ENCODE assay signal across 9 cellular contexts in the genomic region with DNA sequence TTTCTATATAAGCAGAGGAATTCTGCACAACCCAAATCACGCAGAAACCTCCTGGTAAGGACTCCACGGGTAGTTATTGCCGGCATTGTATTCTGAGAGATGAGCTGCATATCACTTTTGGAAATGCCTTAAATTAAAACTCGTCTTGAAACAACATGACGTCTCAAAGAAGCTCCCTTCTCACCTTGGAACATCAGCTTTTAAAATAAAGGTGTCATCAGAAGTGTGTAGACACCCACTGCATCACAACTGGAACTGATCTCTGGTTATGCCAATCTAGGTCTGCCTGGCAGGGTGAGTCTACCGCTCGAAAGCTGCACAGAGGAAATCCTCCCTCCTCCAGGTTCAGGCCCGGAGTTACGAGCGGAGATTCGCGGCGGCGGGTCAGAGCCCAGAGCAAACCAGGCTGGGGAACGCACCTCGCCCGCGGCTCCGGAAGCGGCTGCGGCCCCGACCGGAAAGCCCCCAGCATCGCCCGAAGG. TPM values are rescaled to one million over a fixed set of nuclear protein-coding genes. Genes with fewer than 3 reads are reported as not detected.
DNase-seq lines count a peak whose midpoint lies in the region; ATAC-seq, FAIRE-seq and TF ChIP-seq lines count a peak whose summit lies in the region.
"Had no signal": no experiment of that assay in that cellular context is flagged by ENCODE, and none has a peak within 500 bp of the region (broad histone marks: within the 10 kb centered on the region; RNA-seq: fewer than 3 reads in every experiment).

No MANE protein-coding gene starts in this region.

- under 1% methylated on average over 25 of the region's 25 CpGs for WGBS in GM12878 (ENCODE audit: insufficient coverage, insufficient replicate concordance, low lambda C conversion rate, missing lambda C conversion rate)
- under 1% methylated on average over 25 of the region's 25 CpGs for WGBS in thymus

- no peaks in the 10 kb centered on the region for H3K27me3 ChIP-seq in GM12878 (replicated peaks in 1 of 2; ENCODE audit: control insufficient read depth in 2 of 2, insufficient read depth in 2 of 2, low read length in 1 of 2)
- H3K27me3 ChIP-seq in left lung: peaks cover 0 to 4% of the 10 kb centered on the region in 2 donors
- no peaks in the 10 kb centered on the region for H3K27me3 ChIP-seq in thymus (ENCODE audit: control insufficient read depth, insufficient read depth)

- in situ Hi-C loops in GM12878 (cut with MboI): loop anchor here (10.0 to 25.0 kb wide), 2 partner anchors 518 to 1320 kb away; no protein-coding TSS in a partner anchor

- ATAC-seq in activated CD4-positive, CD25-positive, alpha-beta regulatory T cell treated with anti-CD3 and anti-CD28 coated beads, Interleukin-2, amount 50 U/mL, for 24 hours: peak; percentile 33 to 39
- ATAC-seq in HG03521 (IDR thresholded peaks at IDR 0.05; ENCODE audit: unreplicated experiment) (peak; percentile 8), GM12878 (peak; percentile 49), left lung (peak; percentile 26)

- BruUV-seq in GM12878 (replicated peaks; lab: Mats Ljungman, UMichigan): TSS peak; percentile 63

- no peak for DNase-seq in activated CD4-positive, CD25-positive, alpha-beta regulatory T cell (lab: John Stamatoyannopoulos, UW)
- DNase-seq in GM12878 (ENCODE audit: low read depth, low spot score) (peak; percentile 55), left lung (no peak), islet precursor cell (no peak), foreskin melanocyte (no peak)

- H3K79me2 ChIP-seq in GM12878 (ENCODE audit: control insufficient read depth, insufficient read depth, low read length): peaks cover 86% of the 10 kb centered on the region

- intact Hi-C loops in GM12878 (cut with micrococcal nuclease; ENCODE audit: unreplicated experiment): loop anchor here (2.0 to 10.0 kb wide), 6 partner anchors 174 to 1318 kb away; no protein-coding TSS in a partner anchor
- intact Hi-C loops in left lung (cut with DNase I): no loop called here

- H3K9ac ChIP-seq in GM12878 (ENCODE audit: control insufficient read depth, insufficient read depth, low read length): peak overlapping the region; percentile 85

- H3K9me3 ChIP-seq in GM12878 (replicated peaks; ENCODE audit: control insufficient read depth, insufficient read depth, low read length) (no peaks in the 10 kb centered on the region), left lung (no peaks in the 10 kb centered on the region), thymus (ENCODE audit: control insufficient read depth) (no peaks in the 10 kb centered on the region)

- no peaks in the 10 kb centered on the region for H4K20me1 ChIP-seq in GM12878 (ENCODE audit: control insufficient read depth, insufficient read depth)

- H3K27ac ChIP-seq in GM12878 (ENCODE audit: control insufficient read depth, insufficient read depth) (peak overlapping the region; percentile 90), left lung (peak overlapping the region; percentile 96), thymus (ENCODE audit: low read depth) (peak overlapping the region; percentile 98)

- no peak for TF ChIP-seq POLR2A in GM12878 (IDR thresholded peaks at IDR 0.05; ENCODE audit: low read depth, low read length)

- RAD21 ChIA-PET in GM12878 (lab: Charles Lee; ENCODE audit: unreplicated experiment): interaction anchor here (0.9 to 6.3 kb wide), 8 partner anchors 10 to 512 kb away, joined by 3 to 48 read pairs (median 4); no protein-coding TSS in a partner anchor

- SMC1A ChIA-PET in GM12878 (lab: Charles Lee; ENCODE audit: uncharacterized antibody, unreplicated experiment): interaction anchor here (0.6 to 4.2 kb wide), 11 partner anchors 10 to 510 kb away, joined by 3 to 30 read pairs (median 3); no protein-coding TSS in a partner anchor

- peak overlapping the region; percentile 78 for H3K4me2 ChIP-seq in GM12878 (ENCODE audit: control insufficient read depth, insufficient read depth)

- H3K4me3 ChIP-seq in GM12878 (peak overlapping the region; percentile 86), left lung (peak overlapping the region; percentile 82 to 89), thymus (ENCODE audit: low read length) (peak overlapping the region; percentile 85)

- peaks cover under 1% of the 10 kb centered on the region; the same call in 1 of the 2 replicates for H3K4me1 ChIP-seq in GM12878 (ENCODE audit: control insufficient read depth, insufficient read depth, low read length)
- H3K4me1 ChIP-seq in left lung: peaks cover 15 to 61% of the 10 kb centered on the region in 2 donors
- peaks cover 6% of the 10 kb centered on the region for H3K4me1 ChIP-seq in thymus (ENCODE audit: control insufficient read depth, insufficient read depth, low read length)

- CTCF ChIA-PET in GM12878 (lab: Yijun Ruan, JAX): interaction anchor here (0.5 to 4.6 kb wide), 7 partner anchors 10 to 501 kb away, joined by 3 to 28 read pairs (median 4); no protein-coding TSS in a partner anchor

- H3K36me3 ChIP-seq in GM12878 (ENCODE audit: control insufficient read depth in 2 of 2, insufficient read depth in 2 of 2, low read length in 1 of 2) (no peaks in the 10 kb centered on the region), left lung (no peaks in the 10 kb centered on the region), thymus (ENCODE audit: control insufficient read depth, insufficient read depth) (no peaks in the 10 kb centered on the region)

- TF ChIP-seq RAD21 in GM12878 (IDR thresholded peaks at IDR 0.05; ENCODE audit: insufficient read depth, low read depth, low read length): no peak

- TF ChIP-seq CTCF in GM12878 (IDR thresholded peaks at IDR 0.05 in 2 of 3, conservative IDR thresholded peaks at IDR 0.05 in 1 of 3; ENCODE audit: control insufficient read depth in 2 of 3, extremely low read depth in 1 of 3, insufficient read depth in 1 of 3, low read depth in 3 of 3, low read length in 3 of 3): no peak
- TF ChIP-seq CTCF in left lung (IDR thresholded peaks at IDR 0.05): no peak

- H2AFZ ChIP-seq in GM12878 (ENCODE audit: control insufficient read depth, low read depth, low read length): peak overlapping the region; percentile 71

- FAIRE-seq in GM12878 (lab: Jason Lieb, UNC): no peak
- FAIRE-seq: islet of Langerhans had no signal

- POLR2A ChIA-PET in GM12878 (lab: Charles Lee): interaction anchor here (1.0 to 2.0 kb wide), 4 partner anchors 11 to 497 kb away, joined by 3 to 12 read pairs (median 4); no protein-coding TSS in a partner anchor

- peak in 1 of 2 experiments; percentile 47; a peak in 1 of 4 replicates for TF ChIP-seq EP300 in GM12878 (IDR thresholded peaks at IDR 0.05; ENCODE audit: borderline replicate concordance in 1 of 2, control insufficient read depth in 1 of 2, low read depth in 2 of 2, low read length in 2 of 2)

TF ChIP-seq in GM12878, 131 proteins besides CTCF, POLR2A, EP300 and RAD21 (continues in another document):
- TF ChIP-seq ZNF24 (IDR thresholded peaks at IDR 0.05) (no peak), IKZF2 (IDR thresholded peaks at IDR 0.05) (peak; percentile 81 to 90; a peak in 3 of 4 replicates), FOXM1 (IDR thresholded peaks at IDR 0.05; ENCODE audit: low read depth, low read length) (no peak), RAD51 (IDR thresholded peaks at IDR 0.05) (no peak), BHLHE40 (IDR thresholded peaks at IDR 0.05; ENCODE audit: borderline replicate concordance in 1 of 2, low read depth in 2 of 2, low read length in 1 of 2) (no peak), CREM (IDR thresholded peaks at IDR 0.05; ENCODE audit: low read depth) (no peak), CBFB (IDR thresholded peaks at IDR 0.05; ENCODE audit: low read depth) (no peak), MTA2 (IDR thresholded peaks at IDR 0.05; ENCODE audit: low read depth) (no peak), TCF12 (IDR thresholded peaks at IDR 0.05; ENCODE audit: low read depth, low read length) (no peak), POLR2AphosphoS2 (IDR thresholded peaks at IDR 0.05; ENCODE audit: low read depth, low read length) (no peak; the same call in 1 of the 2 replicates), ZNF384 (IDR thresholded peaks at IDR 0.05; ENCODE audit: borderline replicate concordance, low read depth, low read length) (no peak), SMAD5 (IDR thresholded peaks at IDR 0.05; ENCODE audit: low read depth) (no peak), ESRRA (IDR thresholded peaks at IDR 0.05; ENCODE audit: low read length) (no peak), CBX5 (IDR thresholded peaks at IDR 0.05; ENCODE audit: low read depth) (no peak), PML (IDR thresholded peaks at IDR 0.05; ENCODE audit: low read length) (peak; percentile 79; the same call in 1 of the 2 replicates), DPF2 (IDR thresholded peaks at IDR 0.05) (peak; percentile 71), YY1 (IDR thresholded peaks at IDR 0.05; ENCODE audit: low read depth, low read length) (no peak; the same call in 1 of the 2 replicates), GABPA (IDR thresholded peaks at IDR 0.05; ENCODE audit: low read depth) (0 out of 2 replicates have a peak, but pooled peaks have one; percentile 31), FOS (IDR thresholded peaks at IDR 0.05; ENCODE audit: borderline replicate concordance, extremely low read depth, insufficient read length) (no peak), SREBF2 (IDR thresholded peaks at IDR 0.05; ENCODE audit: low read length) (no peak)

RNA-seq across cellular contexts. Expression of gene SLC12A2, which starts 1.0 kb away (rescaled TPM):
- total RNA-seq in GM12878 (2013; cell fraction: nucleolus; rRNA removed): 83.4 and 101 TPM in 2 replicates
- 19.4 and 22.9 TPM in 2 replicates for total RNA-seq in GM12878 (2014; rRNA removed)
- total RNA-seq in GM12878 (2014; rRNA removed; fragmentation: Illumina TruSeq; extraction: Trizol): 19.8 and 20.7 TPM in 2 replicates
- total RNA-seq in GM12878 (2021): 20.5 and 21.8 TPM in 2 replicates
- 3.4 TPM for polyA plus RNA-seq in GM12878 (2011; ENCODE audit: low read depth)
- 20.3 and 29.9 TPM in 2 replicates for polyA plus RNA-seq in GM12878 (2011; rRNA removed)
- polyA plus RNA-seq in GM12878 (2011; cell fraction: cytosol; rRNA removed): 7.7 and 8.4 TPM in 2 replicates
- 16.9 and 21.5 TPM in 2 replicates for polyA plus RNA-seq in GM12878 (2011; cell fraction: nucleus; rRNA removed)
- polyA plus RNA-seq in GM12878 (2012): 5.8 and 6.7 TPM in 2 replicates
- polyA plus RNA-seq in GM12878 (2014; fragmentation: Illumina TruSeq; extraction: Trizol): 11.7 and 14.1 TPM in 2 replicates
- polyA plus RNA-seq in GM12878 (2014; fragmentation: Nextera tagmentation; extraction: Ambion mirVana): 1 to 10 TPM; 6.3 to 6.9 TPM
- polyA plus RNA-seq in GM12878 (2014; rRNA removed): 7.7 and 9.2 TPM in 2 replicates
- 1 to 10 TPM; 5.1 to 9.3 TPM for polyA plus RNA-seq in GM12878 (2016; fragmentation: Nextera tagmentation; extraction: Ambion mirVana)
- 50.9 and 79.1 TPM in 2 replicates for polyA minus RNA-seq in GM12878 (2011; rRNA and poly(A)+ RNA removed)
- 19.6 and 21.0 TPM in 2 replicates for polyA minus RNA-seq in GM12878 (2011; cell fraction: cytosol; rRNA and poly(A)+ RNA removed)
- polyA minus RNA-seq in GM12878 (2011; cell fraction: nucleus; rRNA and poly(A)+ RNA removed): 30.3 and 51.2 TPM in 2 replicates
- total RNA-seq in left lung: 10 to 100 TPM; 33.7 to 43.9 TPM
- 3.8 TPM for polyA plus RNA-seq in thymus
